8 cellular contexts compared by ENCODE assay signal in genomic region chr20:3797592-3798404, GRCh38. TPM values are rescaled to one million over a fixed set of nuclear protein-coding genes. Genes with fewer than 3 reads are reported as not detected.
DNase-seq lines count a peak whose midpoint lies in the region; ATAC-seq, FAIRE-seq and TF ChIP-seq lines count a peak whose summit lies in the region.

No MANE protein-coding gene starts in this region.

- no peak for TF ChIP-seq EP300 in esophagus muscularis mucosa (IDR thresholded peaks at IDR 0.05)

- no peaks in the 10 kb centered on the region for H3K9me3 ChIP-seq in right atrium auricular region
- no peaks in the 10 kb centered on the region for H3K9me3 ChIP-seq in esophagus muscularis mucosa
- no peaks in the 10 kb centered on the region for H3K9me3 ChIP-seq in spleen

- H3K36me3 ChIP-seq in right atrium auricular region: peaks cover 20% of the 10 kb centered on the region
- H3K36me3 ChIP-seq in esophagus muscularis mucosa: peaks cover 21 to 50% (median 35%) of the 10 kb centered on the region in 4 donors
- peaks cover 0 to 46% (median 25%) of the 10 kb centered on the region in 6 donors for H3K36me3 ChIP-seq in spleen

- no peaks in the 10 kb centered on the region for H3K27me3 ChIP-seq in right atrium auricular region
- H3K27me3 ChIP-seq in esophagus muscularis mucosa: no peaks in the 10 kb centered on the region
- H3K27me3 ChIP-seq in spleen (replicated peaks in 1 of 7): no peaks in the 10 kb centered on the region

- DNase-seq in left ventricle myocardium superior: peak; percentile 20
- DNase-seq in right atrium auricular region (ENCODE audit: low spot score): no peak
- peak in 3 of 5 experiments; percentile 36 to 86 (median 44) for DNase-seq in T-helper 2 cell
- DNase-seq in esophagus muscularis mucosa (ENCODE audit: extremely low spot score): no peak
- DNase-seq in spleen: peak; percentile 73
- DNase-seq in frontal cortex (ENCODE audit: low spot score in 2 of 2): no peak
- DNase-seq in SK-N-DZ (ENCODE audit: low spot score): no peak
- DNase-seq in cerebellar cortex (ENCODE audit: low spot score): no peak

- intact Hi-C loops in left ventricle myocardium superior (cut with micrococcal nuclease) (no loop called here), esophagus muscularis mucosa (cut with DNase I) (no loop called here), spleen (cut with DNase I; ENCODE audit: low total_unique reads) (loop anchor here (10.0 kb wide), 1 partner anchor 57 kb away; no protein-coding TSS in a partner anchor)

- no peak for FAIRE-seq in frontal cortex (lab: Jason Lieb, UNC)

- peak overlapping the region in 1 of 2 donors; percentile 73 for H3K4me3 ChIP-seq in right atrium auricular region
- peak overlapping the region; percentile 63 to 81 (median 66) for H3K4me3 ChIP-seq in esophagus muscularis mucosa
- H3K4me3 ChIP-seq in spleen: peak overlapping the region in 7 of 8 donors; percentile 48 to 87 (median 63)

- TF ChIP-seq POLR2A in esophagus muscularis mucosa (IDR thresholded peaks at IDR 0.05; ENCODE audit: low read depth) (no peak), spleen (IDR thresholded peaks at IDR 0.05) (no peak)

- H3K27ac ChIP-seq in right atrium auricular region (no peak overlapping the region), esophagus muscularis mucosa (replicated peaks in 1 of 4) (peak overlapping the region; percentile 95 to 99 (median 98)), spleen (peak overlapping the region; percentile 51 to 99 (median 96))

- no peak for TF ChIP-seq CTCF in right atrium auricular region (IDR thresholded peaks at IDR 0.05)
- no peak for TF ChIP-seq CTCF in esophagus muscularis mucosa (IDR thresholded peaks at IDR 0.05)
- TF ChIP-seq CTCF in spleen (IDR thresholded peaks at IDR 0.05 in 8 of 11, conservative IDR thresholded peaks at IDR 0.05 in 3 of 11): no peak

- 66% methylated on average over 19 of the region's 19 CpGs for WGBS in esophagus muscularis mucosa
- 60 to 68% (median 65%) methylated on average over 19 of the region's 19 CpGs for WGBS in spleen, 5 donors

- ATAC-seq in left ventricle myocardium superior: no peak

- H3K4me1 ChIP-seq in right atrium auricular region (peaks cover 0 to 40% of the 10 kb centered on the region in 2 donors), esophagus muscularis mucosa (peaks cover 15 to 58% (median 57%) of the 10 kb centered on the region in 4 donors), spleen (peaks cover 36 to 84% (median 78%) of the 10 kb centered on the region in 6 donors)

RNA-seq across cellular contexts. Expression of gene CDC25B, which starts 1.7 kb away (rescaled TPM):
- total RNA-seq in left ventricle myocardium superior (7.5 TPM), right atrium auricular region (10 to 100 TPM; 10.4 to 11.4 TPM), esophagus muscularis mucosa (10 to 100 TPM; 29.9 to 43.1 (median 35.6) TPM), spleen (10 to 100 TPM; 48.3 to 67.7 (median 55.1) TPM), frontal cortex (6.1 TPM)
- 10 to 100 TPM; 22.8 to 45.8 (median 42.9) TPM for polyA plus RNA-seq in spleen
- polyA plus RNA-seq in SK-N-DZ (2014; cell fraction: cytosol; rRNA removed): 140 and 141 TPM in 2 replicates
- 108 and 173 TPM in 2 replicates for polyA plus RNA-seq in SK-N-DZ (2014; cell fraction: nucleus; rRNA removed)

RNA-seq across cellular contexts. Expression of gene CENPB, which starts 11.3 kb away (rescaled TPM):
- total RNA-seq in left ventricle myocardium superior: 68.3 TPM
- total RNA-seq in right atrium auricular region: 10 to 100 TPM; 49.1 to 77.1 TPM
- 100 to 1,000 TPM; 131 to 225 (median 199) TPM for total RNA-seq in esophagus muscularis mucosa
- 10 to 100 TPM; 41.8 to 84.7 (median 57.9) TPM for total RNA-seq in spleen
- polyA plus RNA-seq in spleen: 10 to 100 TPM; 24.8 to 56.9 (median 29.3) TPM
- total RNA-seq in frontal cortex: 58.3 TPM
- 48.5 and 68.5 TPM in 2 replicates for polyA plus RNA-seq in SK-N-DZ (2014; cell fraction: cytosol; rRNA removed)
- polyA plus RNA-seq in SK-N-DZ (2014; cell fraction: nucleus; rRNA removed): 30.1 and 42.8 TPM in 2 replicates

RNA-seq across cellular contexts. Expression of gene SPEF1, which starts 16.6 kb away (rescaled TPM):
- not detected for total RNA-seq in left ventricle myocardium superior
- under 1 TPM in 1 of 2 donors, not detected in 1; 0.31 TPM for total RNA-seq in right atrium auricular region
- total RNA-seq in esophagus muscularis mucosa: under 1 TPM in 1 of 4 donors, not detected in 3; 0.50 TPM
- not detected for total RNA-seq in spleen
- under 1 TPM in 2 of 3 donors, not detected in 1; 0.06 to 0.11 TPM for polyA plus RNA-seq in spleen
- total RNA-seq in frontal cortex: 0.41 TPM
- 0.17 and 0.62 TPM in 2 replicates for polyA plus RNA-seq in SK-N-DZ (2014; cell fraction: cytosol; rRNA removed)
- 0.20 and 3.4 TPM in 2 replicates for polyA plus RNA-seq in SK-N-DZ (2014; cell fraction: nucleus; rRNA removed)

RNA-seq across cellular contexts. Expression of gene AP5S1, which starts 22.5 kb away (rescaled TPM):
- 10.2 TPM for total RNA-seq in left ventricle myocardium superior
- total RNA-seq in right atrium auricular region: 10 to 100 TPM; 14.6 to 17.3 TPM
- total RNA-seq in esophagus muscularis mucosa: 10 to 100 TPM in 3 of 4 donors, 1 to 10 TPM in 1; 7.9 to 11.7 (median 11.2) TPM
- 10 to 100 TPM; 11.1 to 19.0 (median 17.1) TPM for total RNA-seq in spleen
- 1 to 10 TPM; 5.3 to 9.6 (median 5.6) TPM for polyA plus RNA-seq in spleen
- 4.1 TPM for total RNA-seq in frontal cortex
- 10.4 and 12.0 TPM in 2 replicates for polyA plus RNA-seq in SK-N-DZ (2014; cell fraction: cytosol; rRNA removed)
- 5.7 and 6.8 TPM in 2 replicates for polyA plus RNA-seq in SK-N-DZ (2014; cell fraction: nucleus; rRNA removed)

RNA-seq across cellular contexts. Expression of gene ADISSP, which starts 30.2 kb away (rescaled TPM):
- 10.3 TPM for total RNA-seq in left ventricle myocardium superior
- total RNA-seq in right atrium auricular region: 10 to 100 TPM; 10.8 to 11.2 TPM
- 10 to 100 TPM; 56.5 to 96.1 (median 73.6) TPM for total RNA-seq in esophagus muscularis mucosa
- 10 to 100 TPM; 29.4 to 42.4 (median 35.1) TPM for total RNA-seq in spleen
- 10 to 100 TPM; 31.3 to 55.5 (median 36.8) TPM for polyA plus RNA-seq in spleen
- 17.5 TPM for total RNA-seq in frontal cortex
- polyA plus RNA-seq in SK-N-DZ (2014; cell fraction: cytosol; rRNA removed): 110 and 116 TPM in 2 replicates
- polyA plus RNA-seq in SK-N-DZ (2014; cell fraction: nucleus; rRNA removed): 63.6 and 72.6 TPM in 2 replicates

Comparison
In these comparisons a context has a peak if more than half of its experiments do, and no peak if none do; other contexts are left out.
1. DNase-seq: peak in left ventricle myocardium superior (single experiment), T-helper 2 cell (3 of 5) and spleen (single experiment); none in right atrium auricular region (single experiment), esophagus muscularis mucosa (single experiment), frontal cortex (0 of 2), SK-N-DZ (single experiment) and cerebellar cortex (single experiment).
2. H3K27ac ChIP-seq: peak in esophagus muscularis mucosa (4 of 4) and spleen (8 of 8); none in right atrium auricular region (0 of 2).